1 cellular context compared by ENCODE assay signal in the genomic region with DNA sequence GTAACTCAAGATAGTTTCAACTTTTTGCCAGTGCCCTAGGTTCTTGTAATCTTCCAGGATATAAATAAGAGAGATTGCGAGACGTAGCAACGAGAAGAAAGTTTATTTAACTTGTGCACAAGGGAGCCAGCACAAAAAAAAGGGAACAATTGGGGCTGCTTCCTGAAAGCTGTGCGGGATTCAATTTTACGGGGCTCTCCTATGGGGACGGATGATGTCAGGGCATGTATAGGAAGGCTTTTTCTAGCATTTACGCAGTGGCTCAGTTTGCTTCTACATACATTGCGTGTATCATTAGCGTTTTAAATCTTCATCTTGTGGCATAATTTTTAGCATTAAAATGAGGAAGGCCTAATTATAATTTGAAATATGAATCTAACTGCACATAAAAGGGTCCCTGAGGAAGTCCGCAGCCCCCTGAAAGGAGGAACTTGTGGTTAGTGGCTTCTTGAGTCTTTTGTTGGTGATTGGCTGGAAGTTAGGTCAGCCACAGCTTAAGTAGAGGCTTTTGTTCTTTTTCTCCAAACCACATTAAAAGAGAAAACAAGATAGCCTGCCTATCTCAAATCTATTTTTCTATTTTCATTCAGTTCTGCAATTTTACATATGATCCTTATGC.
TF ChIP-seq lines count a peak whose summit lies in the region.

No MANE protein-coding gene starts in this region.

TF ChIP-seq in GM12878, 131 proteins besides CTCF, POLR2A, EP300 and RAD21 (continued from another document):
- TF ChIP-seq ELK1 (IDR thresholded peaks at IDR 0.05; ENCODE audit: low read depth, low read length): no peak
- TF ChIP-seq, protein P1, sequence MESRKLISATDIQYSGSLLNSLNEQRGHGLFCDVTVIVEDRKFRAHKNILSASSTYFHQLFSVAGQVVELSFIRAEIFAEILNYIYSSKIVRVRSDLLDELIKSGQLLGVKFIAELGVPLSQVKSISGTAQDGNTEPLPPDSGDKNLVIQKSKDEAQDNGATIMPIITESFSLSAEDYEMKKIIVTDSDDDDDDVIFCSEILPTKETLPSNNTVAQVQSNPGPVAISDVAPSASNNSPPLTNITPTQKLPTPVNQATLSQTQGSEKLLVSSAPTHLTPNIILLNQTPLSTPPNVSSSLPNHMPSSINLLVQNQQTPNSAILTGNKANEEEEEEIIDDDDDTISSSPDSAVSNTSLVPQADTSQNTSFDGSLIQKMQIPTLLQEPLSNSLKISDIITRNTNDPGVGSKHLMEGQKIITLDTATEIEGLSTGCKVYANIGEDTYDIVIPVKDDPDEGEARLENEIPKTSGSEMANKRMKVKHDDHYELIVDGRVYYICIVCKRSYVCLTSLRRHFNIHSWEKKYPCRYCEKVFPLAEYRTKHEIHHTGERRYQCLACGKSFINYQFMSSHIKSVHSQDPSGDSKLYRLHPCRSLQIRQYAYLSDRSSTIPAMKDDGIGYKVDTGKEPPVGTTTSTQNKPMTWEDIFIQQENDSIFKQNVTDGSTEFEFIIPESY (IDR thresholded peaks at IDR 0.05): no peak
- TF ChIP-seq MTA2 (IDR thresholded peaks at IDR 0.05; ENCODE audit: low read depth): peak; percentile 91
- no peak for TF ChIP-seq EED (IDR thresholded peaks at IDR 0.05; ENCODE audit: low read depth)
- TF ChIP-seq ATF3 (IDR thresholded peaks at IDR 0.05; ENCODE audit: borderline replicate concordance, extremely low read depth, low read depth, low read length): no peak
- TF ChIP-seq RAD51 (IDR thresholded peaks at IDR 0.05): no peak
- TF ChIP-seq PRDM15 (CRISPR knock-in tag; IDR thresholded peaks at IDR 0.05): no peak
- TF ChIP-seq ZSCAN29 (IDR thresholded peaks at IDR 0.05): no peak
- no peak for TF ChIP-seq SP1 (IDR thresholded peaks at IDR 0.05; ENCODE audit: low read depth, low read length)
- TF ChIP-seq CBX5 (IDR thresholded peaks at IDR 0.05; ENCODE audit: low read depth): no peak
- no peak for TF ChIP-seq SMC3 (IDR thresholded peaks at IDR 0.05; ENCODE audit: borderline replicate concordance, low read length)
